In genomic region chr3:122389892-122390291, GRCh38 we compare ENCODE assay signal across 17 cellular contexts. TPM values are rescaled to one million over a fixed set of nuclear protein-coding genes. Genes with fewer than 3 reads are reported as not detected.
DNase-seq lines count a peak whose midpoint lies in the region; ATAC-seq, FAIRE-seq and TF ChIP-seq lines count a peak whose summit lies in the region.
"Had no signal": no experiment of that assay in that cellular context is flagged by ENCODE, and none has a peak within 500 bp of the region (broad histone marks: within the 10 kb centered on the region; RNA-seq: fewer than 3 reads in every experiment).

No MANE protein-coding gene starts in this region.

- H3K4me3 ChIP-seq in left ventricle myocardium inferior (no peak overlapping the region), K562 (no peak overlapping the region), HepG2 (replicated peaks in 1 of 3; ENCODE audit: insufficient read depth in 1 of 3, low read depth in 2 of 3, low read length in 3 of 3) (no peak overlapping the region; a peak in 1 of 6 replicates), testis (no peak overlapping the region)
- H3K4me3 ChIP-seq: A549, HAP-1 had no signal

- H3K9ac ChIP-seq in K562 (ENCODE audit: insufficient read depth in 1 of 2, low read depth in 2 of 2, low read length in 2 of 2) (no peak overlapping the region), HepG2 (ENCODE audit: insufficient read depth, low read depth, low read length) (no peak overlapping the region)

- DNase-seq in left ventricle myocardium inferior (no peak), left ventricle myocardium superior (no peak), K562 (ENCODE audit: extremely low read depth in 1 of 4, low spot score in 3 of 4) (no peak), HepG2 (ENCODE audit: low spot score) (no peak), SIG-M5 (lab: John Stamatoyannopoulos, UW) (no peak), testis (no peak)
- DNase-seq: BE2C; Caco-2; CD8-positive, alpha-beta memory T cell; DND-41; GDM1; IMR-90 had no signal

- no peaks in the 10 kb centered on the region for H3K9me3 ChIP-seq in left ventricle myocardium inferior (replicated peaks)
- no peaks in the 10 kb centered on the region for H3K9me3 ChIP-seq in K562 (replicated peaks; ENCODE audit: control insufficient read depth, insufficient read depth, low read depth, low read length)
- H3K9me3 ChIP-seq in HepG2 (ENCODE audit: low read length): no peaks in the 10 kb centered on the region
- H3K9me3 ChIP-seq in testis: no peaks in the 10 kb centered on the region
- H3K9me3 ChIP-seq: A549, BE2C, Caco-2, HAP-1 had no signal

- H3K79me2 ChIP-seq in K562 (ENCODE audit: control insufficient read depth, insufficient read depth, low read length) (peaks cover 77% of the 10 kb centered on the region), HepG2 (ENCODE audit: insufficient read depth, low read length) (peaks cover 86% of the 10 kb centered on the region)

- H3K27me3 ChIP-seq in left ventricle myocardium inferior (ENCODE audit: low read depth): no peaks in the 10 kb centered on the region
- H3K27me3 ChIP-seq in K562 (ENCODE audit: control insufficient read depth in 2 of 2, insufficient read depth in 2 of 2, low read length in 2 of 2): no peaks in the 10 kb centered on the region
- no peaks in the 10 kb centered on the region for H3K27me3 ChIP-seq in HepG2 (ENCODE audit: control insufficient read depth in 1 of 2, insufficient read depth in 2 of 2, low read length in 2 of 2)
- no peaks in the 10 kb centered on the region for H3K27me3 ChIP-seq in testis
- H3K27me3 ChIP-seq: BE2C had no signal

- peak overlapping the region; percentile 66 for H3K27ac ChIP-seq in left ventricle myocardium inferior (replicated peaks)
- H3K27ac ChIP-seq in K562 (ENCODE audit: extremely low read depth, low read depth, low read length): no peak overlapping the region
- H3K27ac ChIP-seq in HepG2 (ENCODE audit: extremely low read length, insufficient read depth, low read length): peak overlapping the region; percentile 72
- peak overlapping the region in 1 of 2 donors; percentile 14 for H3K27ac ChIP-seq in testis
- H3K27ac ChIP-seq: A549, HL-60 had no signal

- no peak for TF ChIP-seq CTCF in left ventricle myocardium inferior (IDR thresholded peaks at IDR 0.05; ENCODE audit: borderline replicate concordance)
- no peak for TF ChIP-seq CTCF in K562 (IDR thresholded peaks at IDR 0.05 in 2 of 3, conservative IDR thresholded peaks at IDR 0.05 in 1 of 3; ENCODE audit: insufficient read depth in 2 of 3, low read depth in 1 of 3, low read length in 3 of 3)
- TF ChIP-seq CTCF in HepG2 (CRISPR knock-in tag; IDR thresholded peaks at IDR 0.05): no peak
- TF ChIP-seq CTCF in testis (IDR thresholded peaks at IDR 0.05): no peak

- CTCF ChIA-PET in K562 (lab: Yijun Ruan, JAX; ENCODE audit: low intra/inter-chr PET ratio) (no interaction called here), HepG2 (lab: Yijun Ruan, JAX; ENCODE audit: low intra/inter-chr PET ratio, low total read pairs) (no interaction called here)

- H3K4me1 ChIP-seq in left ventricle myocardium inferior (peaks cover 63% of the 10 kb centered on the region), K562 (replicated peaks in 1 of 2; ENCODE audit: control insufficient read depth in 2 of 2, insufficient read depth in 2 of 2, low read length in 2 of 2) (peaks cover 0 to 6% of the 10 kb centered on the region in 2 experiments; a peak in 2 of 5 replicates), HepG2 (ENCODE audit: insufficient read depth, low read length) (peaks cover 93% of the 10 kb centered on the region), testis (peaks cover 7% of the 10 kb centered on the region)
- H3K4me1 ChIP-seq: BE2C had no signal

- TF ChIP-seq EP300 in K562 (IDR thresholded peaks at IDR 0.05; ENCODE audit: low read length) (no peak), HepG2 (IDR thresholded peaks at IDR 0.05; ENCODE audit: low read depth in 2 of 2, low read length in 2 of 2) (no peak), HepG2 (CRISPR knock-in tag; IDR thresholded peaks at IDR 0.05; ENCODE audit: borderline replicate concordance) (no peak)

- BruUV-seq in K562 (replicated peaks; lab: Mats Ljungman, UMichigan) (no TSS peak), HepG2 (replicated peaks; lab: Mats Ljungman, UMichigan) (no TSS peak)

- intact Hi-C loops in left ventricle myocardium inferior (cut with micrococcal nuclease) (loop anchor here (5.0 to 10.0 kb wide), 2 partner anchors 115 to 287 kb away; no protein-coding TSS in a partner anchor), left ventricle myocardium superior (cut with micrococcal nuclease) (loop anchor here (5.0 kb wide), 1 partner anchor 287 kb away; no protein-coding TSS in a partner anchor), K562 (cut with micrococcal nuclease) (loop anchor here (5.0 kb wide), 1 partner anchor 172 kb away; the partner anchor contains the start of genes DTX3L and PARP9), HepG2 (cut with micrococcal nuclease; ENCODE audit: unreplicated experiment) (loop anchor here (10.0 kb wide), 1 partner anchor 845 kb away; the partner anchor contains the start of gene POLQ), testis (cut with DNase I; ENCODE audit: low total_unique reads) (no loop called here)

- H3K4me2 ChIP-seq in K562 (ENCODE audit: insufficient read depth, low read length): peak overlapping the region; percentile 32; the same call in 1 of the 2 replicates
- H3K4me2 ChIP-seq in HepG2 (ENCODE audit: low read depth, low read length): peak overlapping the region; percentile 25; the same call in 1 of the 2 replicates
- H3K4me2 ChIP-seq: A549 had no signal

- peaks cover 14% of the 10 kb centered on the region for H3K36me3 ChIP-seq in left ventricle myocardium inferior
- H3K36me3 ChIP-seq in K562 (ENCODE audit: control insufficient read depth, insufficient read depth, low read length): peaks cover 44% of the 10 kb centered on the region
- H3K36me3 ChIP-seq in HepG2 (replicated peaks in 1 of 2; ENCODE audit: control insufficient read depth in 1 of 2, insufficient read depth in 2 of 2, low read length in 2 of 2): peaks cover 0 to 11% of the 10 kb centered on the region in 2 experiments; a peak in 2 of 5 replicates
- no peaks in the 10 kb centered on the region for H3K36me3 ChIP-seq in testis (ENCODE audit: low read depth, missing control alignments)
- H3K36me3 ChIP-seq: HAP-1 had no signal

- no peak for TF ChIP-seq RAD21 in K562 (CRISPR knock-in tag; conservative IDR thresholded peaks at IDR 0.05 in 1 of 2, IDR thresholded peaks at IDR 0.05 in 1 of 2)
- no peak for TF ChIP-seq RAD21 in HepG2 (CRISPR knock-in tag; IDR thresholded peaks at IDR 0.05)

- H4K20me1 ChIP-seq in K562 (replicated peaks; ENCODE audit: control insufficient read depth, insufficient read depth, low read length) (0 out of 2 replicates have a peak, but pooled peaks cover 5% of the 10 kb centered on the region), HepG2 (ENCODE audit: insufficient read depth, low read length) (0 out of 2 replicates have a peak, but pooled peaks cover 7% of the 10 kb centered on the region)

- TF ChIP-seq POLR2A in K562 (conservative IDR thresholded peaks at IDR 0.05): no peak
- no peak for TF ChIP-seq POLR2A in HepG2 (IDR thresholded peaks at IDR 0.05; ENCODE audit: insufficient read depth in 1 of 2, low read depth in 2 of 2, low read length in 2 of 2)
- TF ChIP-seq POLR2A in testis (IDR thresholded peaks at IDR 0.05): no peak

- POLR2A ChIA-PET in K562 (lab: Yijun Ruan, JAX): interaction anchor here (0.7 kb wide), 1 partner anchor 236 kb away, joined by 3 read pairs; no protein-coding TSS in a partner anchor
- POLR2A ChIA-PET in HepG2 (lab: Yijun Ruan, JAX): no interaction called here

- in situ Hi-C loops in K562 (cut with MboI) (loop anchor here (10.0 kb wide), 1 partner anchor 295 kb away; the partner anchor contains the start of gene PARP14), HepG2 (cut with HindIII; ENCODE audit: extremely low pct_ligation_motif_present, low pct_unique_long_range_greater_than_20kb) (loop anchor here (5.0 kb wide), 1 partner anchor 287 kb away; no protein-coding TSS in a partner anchor)

- WGBS in K562 (ENCODE audit: insufficient coverage, low coverage, missing lambda C conversion rate): 84% methylated on average over 4 of the region's 4 CpGs
- 86% methylated on average over 4 of the region's 4 CpGs for WGBS in HepG2 (ENCODE audit: low lambda C conversion rate)
- 77 to 80% methylated on average over 4 of the region's 4 CpGs for WGBS in testis, 2 donors

- H3K9me1 ChIP-seq in K562 (ENCODE audit: control insufficient read depth, insufficient read depth, low read length): no peaks in the 10 kb centered on the region

- no peak for ATAC-seq in left ventricle myocardium superior
- ATAC-seq in K562: no peak
- ATAC-seq in HepG2: no peak
- no peak for ATAC-seq in GM19455 (IDR thresholded peaks at IDR 0.05; ENCODE audit: unreplicated experiment)
- ATAC-seq: A549 had no signal

- no peak for FAIRE-seq in K562 (lab: Jason Lieb, UNC)
- peak; percentile 4 for FAIRE-seq in HepG2 (lab: Jason Lieb, UNC)
- FAIRE-seq: A549, H1 had no signal

- H2AFZ ChIP-seq in K562 (ENCODE audit: low read depth, low read length) (no peak overlapping the region), HepG2 (ENCODE audit: low read length) (no peak overlapping the region)

RNA-seq across cellular contexts. Expression of gene FAM162A, which starts 5.9 kb away (rescaled TPM):
- 141 TPM for total RNA-seq in left ventricle myocardium inferior
- total RNA-seq in left ventricle myocardium superior: 147 TPM
- 10.4 and 24.6 TPM in 2 replicates for total RNA-seq in K562 (2011; cell fraction: chromatin; rRNA removed; ENCODE audit: low replicate concordance)
- total RNA-seq in K562 (2011; cell fraction: nucleolus; rRNA removed): 8.3 and 12.4 TPM in 2 replicates
- total RNA-seq in K562 (2011; cell fraction: nucleoplasm; rRNA removed): 16.4 and 29.3 TPM in 2 replicates
- 37.5 and 62.6 TPM in 2 replicates for total RNA-seq in K562 (2014; rRNA removed)
- 103 TPM in 2 replicates for total RNA-seq in K562 (2014; rRNA removed; fragmentation: Illumina TruSeq; extraction: Trizol)
- 76.5 and 77.6 TPM in 2 replicates for total RNA-seq in K562 (2015; rRNA removed; fragmentation: Illumina TruSeq; extraction: Trizol)
- 64.9 and 77.7 TPM in 2 replicates for total RNA-seq in K562 (2021)
- 171 and 191 TPM in 2 replicates for polyA plus RNA-seq in K562 (2011; rRNA removed)
- 32.1 and 58.5 TPM in 2 replicates for polyA plus RNA-seq in K562 (2011; cell fraction: cytosol; rRNA removed)
- polyA plus RNA-seq in K562 (2011; cell fraction: nucleus; rRNA removed): 49.2 and 82.2 TPM in 2 replicates
- polyA plus RNA-seq in K562 (2012): 43.2 and 84.0 TPM in 2 replicates
- 101 TPM in 2 replicates for polyA plus RNA-seq in K562 (2014; fragmentation: Illumina TruSeq; extraction: Trizol)
- 100 to 1,000 TPM; 208 to 211 TPM for polyA plus RNA-seq in K562 (2014; fragmentation: Nextera tagmentation; extraction: Ambion mirVana)
- 89.4 and 106 TPM in 2 replicates for polyA plus RNA-seq in K562 (2014; rRNA removed)
- 85.8 and 91.9 TPM in 2 replicates for polyA minus RNA-seq in K562 (2011; rRNA and poly(A)+ RNA removed)
- 17.7 and 22.1 TPM in 2 replicates for polyA minus RNA-seq in K562 (2011; cell fraction: cytosol; rRNA and poly(A)+ RNA removed)
- polyA minus RNA-seq in K562 (2011; cell fraction: nucleus; rRNA and poly(A)+ RNA removed): 9.4 and 16.8 TPM in 2 replicates
- total RNA-seq in HepG2 (2016; rRNA removed; fragmentation: Illumina TruSeq; extraction: Trizol): 115 and 131 TPM in 2 replicates
- total RNA-seq in HepG2 (2016; cell fraction: cytosol; rRNA removed; fragmentation: Illumina TruSeq; extraction: Trizol; ENCODE audit: low read depth): 18.3 and 23.7 TPM in 2 replicates
- total RNA-seq in HepG2 (2016; cell fraction: insoluble cytoplasmic fraction; rRNA removed; fragmentation: Illumina TruSeq; extraction: Trizol): 118 and 149 TPM in 2 replicates
- total RNA-seq in HepG2 (2016; cell fraction: membrane; rRNA removed; fragmentation: Illumina TruSeq; extraction: Trizol): 29.2 and 29.7 TPM in 2 replicates
- total RNA-seq in HepG2 (2016; cell fraction: nucleus; rRNA removed; fragmentation: Illumina TruSeq; extraction: Trizol): 44.8 and 51.6 TPM in 2 replicates
- 141 and 155 TPM in 2 replicates for polyA plus RNA-seq in HepG2 (2011; rRNA removed)
- 81.9 and 104 TPM in 2 replicates for polyA plus RNA-seq in HepG2 (2011; cell fraction: cytosol; rRNA removed)
- 33.6 and 34.6 TPM in 2 replicates for polyA plus RNA-seq in HepG2 (2011; cell fraction: nucleus; rRNA removed)
- polyA plus RNA-seq in HepG2 (2012): 197 and 266 TPM in 2 replicates
- 34.9 and 38.9 TPM in 2 replicates for polyA plus RNA-seq in HepG2 (2016; cell fraction: cytosol; fragmentation: Illumina TruSeq; extraction: Trizol; ENCODE audit: low read depth)
- polyA plus RNA-seq in HepG2 (2016; cell fraction: insoluble cytoplasmic fraction; fragmentation: Illumina TruSeq; extraction: Trizol; ENCODE audit: low read depth): 167 and 187 TPM in 2 replicates
- polyA plus RNA-seq in HepG2 (2016; cell fraction: membrane; fragmentation: Illumina TruSeq; extraction: Trizol; ENCODE audit: low read depth): 30.9 and 35.6 TPM in 2 replicates
- 93.4 and 95.0 TPM in 2 replicates for polyA plus RNA-seq in HepG2 (2016; cell fraction: nucleus; fragmentation: Illumina TruSeq; extraction: Trizol; ENCODE audit: insufficient read depth, low read depth)
- polyA minus RNA-seq in HepG2 (2011; rRNA and poly(A)+ RNA removed; ENCODE audit: low replicate concordance): 11.7 and 21.1 TPM in 2 replicates
- 29.6 and 36.6 TPM in 2 replicates for polyA minus RNA-seq in HepG2 (2011; cell fraction: cytosol; rRNA and poly(A)+ RNA removed)
- polyA minus RNA-seq in HepG2 (2011; cell fraction: nucleus; rRNA and poly(A)+ RNA removed): 70.0 and 72.2 TPM in 2 replicates
- total RNA-seq in testis: 10 to 100 TPM; 16.0 to 17.7 TPM
- 77.7 TPM for polyA plus RNA-seq in testis (ENCODE audit: insufficient read depth, low read depth, low replicate concordance)

RNA-seq across cellular contexts. Expression of gene MIX23, which starts 6.9 kb away (rescaled TPM):
- total RNA-seq in left ventricle myocardium inferior (32.7 TPM), left ventricle myocardium superior (28.6 TPM), K562 (2014; rRNA removed) (69.2 and 103 TPM in 2 replicates), K562 (2014; rRNA removed; fragmentation: Illumina TruSeq; extraction: Trizol) (106 and 124 TPM in 2 replicates), K562 (2015; rRNA removed; fragmentation: Illumina TruSeq; extraction: Trizol) (122 and 143 TPM in 2 replicates), K562 (2021) (46.6 and 81.3 TPM in 2 replicates), HepG2 (2016; rRNA removed; fragmentation: Illumina TruSeq; extraction: Trizol) (152 and 233 TPM in 2 replicates), testis (10 to 100 TPM; 19.3 to 19.9 TPM)
- total RNA-seq in K562 (2011; cell fraction: chromatin; rRNA removed; ENCODE audit: low replicate concordance): 6.5 and 22.5 TPM in 2 replicates
- 5.7 and 6.6 TPM in 2 replicates for total RNA-seq in K562 (2011; cell fraction: nucleolus; rRNA removed)
- total RNA-seq in K562 (2011; cell fraction: nucleoplasm; rRNA removed): 10.3 and 18.9 TPM in 2 replicates
- polyA plus RNA-seq in K562 (2011; rRNA removed) (27.8 and 45.5 TPM in 2 replicates), K562 (2014; fragmentation: Illumina TruSeq; extraction: Trizol) (162 and 185 TPM in 2 replicates), K562 (2014; fragmentation: Nextera tagmentation; extraction: Ambion mirVana) (100 to 1,000 TPM; 102 to 125 TPM), K562 (2014; rRNA removed) (130 and 134 TPM in 2 replicates), HepG2 (2011; rRNA removed) (16.2 and 20.0 TPM in 2 replicates), testis (ENCODE audit: insufficient read depth, low read depth, low replicate concordance) (21.0 TPM)
- 8.6 and 14.8 TPM in 2 replicates for polyA plus RNA-seq in K562 (2011; cell fraction: cytosol; rRNA removed)
- polyA plus RNA-seq in K562 (2011; cell fraction: nucleus; rRNA removed): 8.6 and 14.6 TPM in 2 replicates
- 34.6 and 87.0 TPM in 2 replicates for polyA plus RNA-seq in K562 (2012)
- 27.8 and 28.4 TPM in 2 replicates for polyA minus RNA-seq in K562 (2011; rRNA and poly(A)+ RNA removed)
- 7.2 and 9.4 TPM in 2 replicates for polyA minus RNA-seq in K562 (2011; cell fraction: cytosol; rRNA and poly(A)+ RNA removed)
- polyA minus RNA-seq in K562 (2011; cell fraction: nucleus; rRNA and poly(A)+ RNA removed): 4.6 and 9.2 TPM in 2 replicates
- total RNA-seq in HepG2 (2016; cell fraction: cytosol; rRNA removed; fragmentation: Illumina TruSeq; extraction: Trizol; ENCODE audit: low read depth): 96.3 and 103 TPM in 2 replicates
- total RNA-seq in HepG2 (2016; cell fraction: insoluble cytoplasmic fraction; rRNA removed; fragmentation: Illumina TruSeq; extraction: Trizol): 150 and 251 TPM in 2 replicates
- 93.8 and 116 TPM in 2 replicates for total RNA-seq in HepG2 (2016; cell fraction: membrane; rRNA removed; fragmentation: Illumina TruSeq; extraction: Trizol)
- total RNA-seq in HepG2 (2016; cell fraction: nucleus; rRNA removed; fragmentation: Illumina TruSeq; extraction: Trizol): 55.1 and 57.7 TPM in 2 replicates
- 10.9 and 12.5 TPM in 2 replicates for polyA plus RNA-seq in HepG2 (2011; cell fraction: cytosol; rRNA removed)
- 7.9 and 12.8 TPM in 2 replicates for polyA plus RNA-seq in HepG2 (2011; cell fraction: nucleus; rRNA removed)
- 65.6 and 98.8 TPM in 2 replicates for polyA plus RNA-seq in HepG2 (2012)
- 99.1 and 102 TPM in 2 replicates for polyA plus RNA-seq in HepG2 (2016; cell fraction: cytosol; fragmentation: Illumina TruSeq; extraction: Trizol; ENCODE audit: low read depth)
- polyA plus RNA-seq in HepG2 (2016; cell fraction: insoluble cytoplasmic fraction; fragmentation: Illumina TruSeq; extraction: Trizol; ENCODE audit: low read depth): 274 and 298 TPM in 2 replicates
- 96.2 and 118 TPM in 2 replicates for polyA plus RNA-seq in HepG2 (2016; cell fraction: membrane; fragmentation: Illumina TruSeq; extraction: Trizol; ENCODE audit: low read depth)
- polyA plus RNA-seq in HepG2 (2016; cell fraction: nucleus; fragmentation: Illumina TruSeq; extraction: Trizol; ENCODE audit: insufficient read depth, low read depth): 116 and 117 TPM in 2 replicates
- polyA minus RNA-seq in HepG2 (2011; rRNA and poly(A)+ RNA removed; ENCODE audit: low replicate concordance): 3.6 and 4.8 TPM in 2 replicates
- 18.9 and 22.0 TPM in 2 replicates for polyA minus RNA-seq in HepG2 (2011; cell fraction: cytosol; rRNA and poly(A)+ RNA removed)
- polyA minus RNA-seq in HepG2 (2011; cell fraction: nucleus; rRNA and poly(A)+ RNA removed): 23.4 and 27.4 TPM in 2 replicates

RNA-seq across cellular contexts. Expression of gene WDR5B, which starts 26.0 kb away (rescaled TPM):
- total RNA-seq in left ventricle myocardium inferior: 3.3 TPM
- 2.9 TPM for total RNA-seq in left ventricle myocardium superior
- total RNA-seq in K562 (2011; cell fraction: chromatin; rRNA removed; ENCODE audit: low replicate concordance): 6.0 and 16.2 TPM in 2 replicates
- total RNA-seq in K562 (2011; cell fraction: nucleolus; rRNA removed): 7.0 and 9.1 TPM in 2 replicates
- total RNA-seq in K562 (2011; cell fraction: nucleoplasm; rRNA removed): 10.6 and 10.9 TPM in 2 replicates
- total RNA-seq in K562 (2014; rRNA removed): 2.3 and 2.8 TPM in 2 replicates
- total RNA-seq in K562 (2014; rRNA removed; fragmentation: Illumina TruSeq; extraction: Trizol): 4.4 and 4.6 TPM in 2 replicates
- 4.1 and 4.2 TPM in 2 replicates for total RNA-seq in K562 (2015; rRNA removed; fragmentation: Illumina TruSeq; extraction: Trizol)
- 3.0 and 3.1 TPM in 2 replicates for total RNA-seq in K562 (2021)
- polyA plus RNA-seq in K562 (2011; rRNA removed): 9.0 and 10.1 TPM in 2 replicates
- 2.2 and 4.9 TPM in 2 replicates for polyA plus RNA-seq in K562 (2011; cell fraction: cytosol; rRNA removed)
- 4.5 and 6.7 TPM in 2 replicates for polyA plus RNA-seq in K562 (2011; cell fraction: nucleus; rRNA removed)
- polyA plus RNA-seq in K562 (2012): 2.8 and 4.5 TPM in 2 replicates
- polyA plus RNA-seq in K562 (2014; fragmentation: Illumina TruSeq; extraction: Trizol): 2.9 and 3.5 TPM in 2 replicates
- polyA plus RNA-seq in K562 (2014; fragmentation: Nextera tagmentation; extraction: Ambion mirVana): 1 to 10 TPM; 3.9 to 4.4 TPM
- 4.8 and 5.0 TPM in 2 replicates for polyA plus RNA-seq in K562 (2014; rRNA removed)
- polyA minus RNA-seq in K562 (2011; rRNA and poly(A)+ RNA removed): 7.1 and 8.6 TPM in 2 replicates
- 1.4 and 1.6 TPM in 2 replicates for polyA minus RNA-seq in K562 (2011; cell fraction: cytosol; rRNA and poly(A)+ RNA removed)
- 5.1 and 13.6 TPM in 2 replicates for polyA minus RNA-seq in K562 (2011; cell fraction: nucleus; rRNA and poly(A)+ RNA removed)
- 3.6 and 4.5 TPM in 2 replicates for total RNA-seq in HepG2 (2016; rRNA removed; fragmentation: Illumina TruSeq; extraction: Trizol)
- 1.1 and 1.2 TPM in 2 replicates for total RNA-seq in HepG2 (2016; cell fraction: cytosol; rRNA removed; fragmentation: Illumina TruSeq; extraction: Trizol; ENCODE audit: low read depth)
- 3.5 and 5.6 TPM in 2 replicates for total RNA-seq in HepG2 (2016; cell fraction: insoluble cytoplasmic fraction; rRNA removed; fragmentation: Illumina TruSeq; extraction: Trizol)
- total RNA-seq in HepG2 (2016; cell fraction: membrane; rRNA removed; fragmentation: Illumina TruSeq; extraction: Trizol): 2.8 and 3.6 TPM in 2 replicates
- total RNA-seq in HepG2 (2016; cell fraction: nucleus; rRNA removed; fragmentation: Illumina TruSeq; extraction: Trizol): 4.0 TPM in 2 replicates
- 2.2 and 2.5 TPM in 2 replicates for polyA plus RNA-seq in HepG2 (2011; rRNA removed)
- 0.94 and 1.8 TPM in 2 replicates for polyA plus RNA-seq in HepG2 (2011; cell fraction: cytosol; rRNA removed)
- polyA plus RNA-seq in HepG2 (2011; cell fraction: nucleus; rRNA removed): 1.3 and 2.0 TPM in 2 replicates
- 1.6 and 2.3 TPM in 2 replicates for polyA plus RNA-seq in HepG2 (2012)
- polyA plus RNA-seq in HepG2 (2016; cell fraction: cytosol; fragmentation: Illumina TruSeq; extraction: Trizol; ENCODE audit: low read depth): 0.49 and 0.52 TPM in 2 replicates
- 3.5 and 4.0 TPM in 2 replicates for polyA plus RNA-seq in HepG2 (2016; cell fraction: insoluble cytoplasmic fraction; fragmentation: Illumina TruSeq; extraction: Trizol; ENCODE audit: low read depth)
- 1.4 and 1.5 TPM in 2 replicates for polyA plus RNA-seq in HepG2 (2016; cell fraction: membrane; fragmentation: Illumina TruSeq; extraction: Trizol; ENCODE audit: low read depth)
- 3.7 and 4.4 TPM in 2 replicates for polyA plus RNA-seq in HepG2 (2016; cell fraction: nucleus; fragmentation: Illumina TruSeq; extraction: Trizol; ENCODE audit: insufficient read depth, low read depth)
- 1.7 and 3.5 TPM in 2 replicates for polyA minus RNA-seq in HepG2 (2011; rRNA and poly(A)+ RNA removed; ENCODE audit: low replicate concordance)
- polyA minus RNA-seq in HepG2 (2011; cell fraction: cytosol; rRNA and poly(A)+ RNA removed): 1.1 and 1.4 TPM in 2 replicates
- 5.9 and 8.2 TPM in 2 replicates for polyA minus RNA-seq in HepG2 (2011; cell fraction: nucleus; rRNA and poly(A)+ RNA removed)
- 1 to 10 TPM; 7.1 to 8.9 TPM for total RNA-seq in testis
- polyA plus RNA-seq in testis (ENCODE audit: insufficient read depth, low read depth, low replicate concordance): 5.1 TPM
